In the genomic region with DNA sequence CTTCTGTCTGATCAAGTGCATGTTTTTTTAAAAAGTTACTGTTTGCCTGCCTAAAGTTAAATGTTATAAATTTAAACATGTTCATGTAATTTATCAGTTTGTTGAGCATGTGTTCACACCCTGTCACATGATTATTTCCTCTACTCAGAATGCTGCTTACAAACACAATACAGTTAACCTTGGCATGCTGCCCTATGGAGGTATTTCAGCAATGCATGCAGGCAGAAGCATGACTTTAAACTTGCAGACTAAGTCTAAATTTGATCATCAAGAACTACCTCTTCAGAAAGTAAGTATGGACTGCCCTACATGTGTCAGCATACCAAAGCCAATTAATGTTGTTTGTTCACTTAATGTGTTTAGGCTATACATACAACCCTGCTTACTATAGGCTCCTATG, we compare ENCODE assay signal across 13 cellular contexts.
A peak's percentile ranks its signal among the peaks of the same experiment; 100 is the strongest.
DNase-seq lines count a peak whose midpoint lies in the region; ATAC-seq and TF ChIP-seq lines count a peak whose summit lies in the region.
"Had no signal": no experiment of that assay in that cellular context is flagged by ENCODE, and none has a peak within 500 bp of the region (broad histone marks: within the 10 kb centered on the region; RNA-seq: fewer than 3 reads in every experiment).

No MANE protein-coding gene starts in this region.

- H3K4me1 ChIP-seq in right cardiac atrium (ENCODE audit: control insufficient read depth, insufficient read depth, low read length) (no peaks in the 10 kb centered on the region), SJSA1 (replicated peaks) (peaks cover 27% of the 10 kb centered on the region), fibroblast of lung (ENCODE audit: control insufficient read depth, extremely low read depth, insufficient read depth, low read length) (peaks cover 10% of the 10 kb centered on the region)
- H3K4me1 ChIP-seq: BLaER1 had no signal

- H3K9me3 ChIP-seq in right cardiac atrium (ENCODE audit: control insufficient read depth, low read length) (no peaks in the 10 kb centered on the region), SJSA1 (replicated peaks) (no peaks in the 10 kb centered on the region), fibroblast of lung (ENCODE audit: control insufficient read depth, insufficient read depth, low read depth, low read length) (no peaks in the 10 kb centered on the region)
- H3K9me3 ChIP-seq: BLaER1, tibial artery had no signal

- H3K36me3 ChIP-seq in SJSA1 (no peaks in the 10 kb centered on the region), fibroblast of lung (ENCODE audit: control insufficient read depth, insufficient read depth, low read length) (no peaks in the 10 kb centered on the region)
- H3K36me3 ChIP-seq: BLaER1, tibial artery had no signal

- no peaks in the 10 kb centered on the region for H4K20me1 ChIP-seq in fibroblast of lung (ENCODE audit: control insufficient read depth, extremely low read depth, insufficient read depth, low read length)
- H4K20me1 ChIP-seq: BLaER1 had no signal

- H3K27me3 ChIP-seq in right cardiac atrium (ENCODE audit: control insufficient read depth, insufficient read depth) (no peaks in the 10 kb centered on the region), SJSA1 (replicated peaks) (no peaks in the 10 kb centered on the region), fibroblast of lung (ENCODE audit: control insufficient read depth, insufficient read depth, low read length) (no peaks in the 10 kb centered on the region)
- H3K27me3 ChIP-seq: BLaER1, tibial artery had no signal

- H3K27ac ChIP-seq in right cardiac atrium (ENCODE audit: low read length) (no peak overlapping the region), SJSA1 (peak overlapping the region; percentile 54), fibroblast of lung (ENCODE audit: insufficient read depth, low read length) (no peak overlapping the region)
- H3K27ac ChIP-seq: BLaER1, tibial artery had no signal

- no peak for TF ChIP-seq CTCF in fibroblast of lung (conservative IDR thresholded peaks at IDR 0.05 in 1 of 2, IDR thresholded peaks at IDR 0.05 in 1 of 2; ENCODE audit: low read depth in 1 of 2, low read length in 2 of 2)

- no peak overlapping the region for H2AFZ ChIP-seq in fibroblast of lung (ENCODE audit: low read length)

- intact Hi-C loops in Right ventricle myocardium superior (cut with DNase I) (no loop called here), right cardiac atrium (cut with DNase I) (no loop called here)

- no peak overlapping the region for H3K9ac ChIP-seq in fibroblast of lung (ENCODE audit: insufficient read depth, low read length)
- H3K9ac ChIP-seq: BLaER1 had no signal

- DNase-seq in Right ventricle myocardium superior (no peak), right cardiac atrium (no peak), SJSA1 (ENCODE audit: low read depth in 1 of 2, low spot score in 2 of 2) (peak; percentile 68 to 73), fibroblast of lung (ENCODE audit: low read depth in 2 of 2) (peak; percentile 54 to 86), smooth muscle cell of the brain vasculature (ENCODE audit: low read depth, low spot score) (peak; percentile 21), NCI-H1930 (lab: John Stamatoyannopoulos, UW) (no peak), NCI-H1105 (lab: John Stamatoyannopoulos, UW) (no peak)
- DNase-seq: activated CD4-positive, alpha-beta T cell treated with anti-CD3 and anti-CD28 coated beads for 4 hours; activated naive CD4-positive, alpha-beta T cell treated with anti-CD3 and anti-CD28 coated beads, Interleukin-2, amount 50 U/mL, for 16 hours; SHP77 treated with DMSO at 0.1 percent for 48 hours; tibial artery had no signal

- H3K79me2 ChIP-seq in fibroblast of lung (ENCODE audit: control insufficient read depth, insufficient read depth, low read length) = no peaks in the 10 kb centered on the region

- ATAC-seq in Right ventricle myocardium superior (ENCODE audit: poor library complexity) = peak; percentile 59
- no peak for ATAC-seq in right cardiac atrium
- ATAC-seq in HG03469 (IDR thresholded peaks at IDR 0.05; ENCODE audit: unreplicated experiment) = no peak

- H3K4me3 ChIP-seq in right cardiac atrium (ENCODE audit: low read length) (no peak overlapping the region), SJSA1 (no peak overlapping the region), fibroblast of lung (replicated peaks in 1 of 4; ENCODE audit: control extremely low read depth in 1 of 4, insufficient read depth in 1 of 4, low read depth in 3 of 4, low read length in 4 of 4) (no peak overlapping the region)
- H3K4me3 ChIP-seq: BLaER1, tibial artery had no signal

- no peak overlapping the region for H3K4me2 ChIP-seq in fibroblast of lung (ENCODE audit: extremely low read depth, insufficient read depth, low read length)
- H3K4me2 ChIP-seq: BLaER1 had no signal

Comparison
In these comparisons a context has a peak if more than half of its experiments do, and no peak if none do; other contexts are left out.
1. DNase-seq: peak in SJSA1 (2 of 2), fibroblast of lung (2 of 2) and smooth muscle cell of the brain vasculature (single experiment); none in Right ventricle myocardium superior (single experiment), right cardiac atrium (0 of 3), NCI-H1930 (0 of 2) and NCI-H1105 (single experiment).